Comparison of ENCODE assay signal across 7 cellular contexts in the genomic region with DNA sequence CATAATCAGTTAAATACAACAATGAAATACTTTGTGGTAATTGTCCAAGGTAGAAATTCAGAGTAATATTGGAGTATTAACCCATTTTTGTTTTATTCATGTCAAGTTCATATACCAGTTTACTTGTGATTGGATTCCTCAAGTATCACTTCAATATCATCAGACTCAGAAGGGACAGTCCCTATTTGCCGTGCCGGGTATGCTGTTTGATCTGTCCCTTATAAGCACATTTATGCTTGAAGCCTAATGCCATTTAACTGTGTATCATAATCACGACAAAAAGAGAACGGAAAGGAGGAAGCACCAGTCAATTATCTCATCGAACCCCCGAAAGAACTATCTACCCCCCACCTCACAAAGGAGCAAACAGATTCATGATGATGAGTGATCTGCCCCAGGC.
"Had no signal": no experiment of that assay in that cellular context is flagged by ENCODE, and none has a peak within 500 bp of the region (broad histone marks: within the 10 kb centered on the region; RNA-seq: fewer than 3 reads in every experiment).

No MANE protein-coding gene starts in this region.

- H3K4me3 Mint-ChIP-seq: HFFc6, IgD-negative memory B cell had no signal

- H3K36me3 ChIP-seq: HAP-1 had no signal

- H3K27ac ChIP-seq: HL-60 had no signal

- H3K9me3 ChIP-seq: HAP-1 had no signal

- DNase-seq: GOT3, HFFc6 had no signal

- H3K36me3 Mint-ChIP-seq: IgD-negative memory B cell had no signal

- ATAC-seq: HCT116, HepG2 had no signal

- H3K27ac Mint-ChIP-seq: HFFc6, IgD-negative memory B cell had no signal

- H3K9me3 Mint-ChIP-seq: HFFc6 had no signal

- H3K4me3 ChIP-seq: HAP-1 had no signal
